In the genomic region with DNA sequence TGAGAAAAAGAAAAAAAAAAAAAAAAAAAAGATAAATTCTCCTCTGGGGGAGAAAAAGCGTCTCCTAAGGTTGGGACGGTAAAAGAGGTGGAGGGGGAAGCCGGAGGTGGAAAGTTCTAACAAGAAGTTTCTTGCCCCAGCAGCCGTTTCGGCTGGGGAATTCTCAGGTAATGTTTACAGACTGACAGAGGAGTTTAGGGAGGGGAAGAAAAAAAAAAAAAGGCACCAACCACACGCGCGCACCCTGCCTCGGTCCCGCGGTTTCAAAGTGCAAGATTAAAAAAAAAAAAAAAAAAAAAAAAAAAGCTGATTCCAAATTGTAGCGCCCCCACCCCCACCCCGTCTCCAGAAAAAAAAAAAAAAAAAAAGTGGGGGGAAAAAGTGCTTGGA, we compare ENCODE assay signal across 9 cellular contexts. TPM values are rescaled to one million over a fixed set of nuclear protein-coding genes. Genes with fewer than 3 reads are reported as not detected.
DNase-seq lines count a peak whose midpoint lies in the region; ATAC-seq and TF ChIP-seq lines count a peak whose summit lies in the region.
"Had no signal": no experiment of that assay in that cellular context is flagged by ENCODE, and none has a peak within 500 bp of the region (broad histone marks: within the 10 kb centered on the region; RNA-seq: fewer than 3 reads in every experiment).

No MANE protein-coding gene starts in this region.

- H3K4me1 ChIP-seq in esophagus muscularis mucosa: peaks cover 47 to 73% (median 70%) of the 10 kb centered on the region in 4 donors

- intact Hi-C loops in esophagus muscularis mucosa (cut with DNase I): loop anchor here (2.0 to 5.0 kb wide), 3 partner anchors 17 to 210 kb away; no protein-coding TSS in a partner anchor

- DNase-seq in HL-60 (ENCODE audit: low read depth in 1 of 2, low spot score in 1 of 2) (no peak), esophagus muscularis mucosa (ENCODE audit: extremely low spot score) (no peak), retinal pigment epithelial cell (ENCODE audit: low read depth) (no peak), GM03348 (ENCODE audit: low spot score) (no peak), cerebellar cortex (ENCODE audit: low spot score) (no peak)
- peak; percentile 54 for DNase-seq in activated CD4-positive, alpha-beta T cell treated with anti-CD3 and anti-CD28 coated beads, Interleukin-2, amount 50 U/mL, for 1 hour

- TF ChIP-seq CTCF in HL-60 (IDR thresholded peaks at IDR 0.05; ENCODE audit: insufficient read depth, low read length) (no peak), esophagus muscularis mucosa (IDR thresholded peaks at IDR 0.05) (no peak), retinal pigment epithelial cell (conservative IDR thresholded peaks at IDR 0.05; ENCODE audit: low read depth, low read length) (no peak)

- H3K4me3 ChIP-seq in HL-60 (replicated peaks; ENCODE audit: insufficient read depth, low read length): peak overlapping the region; percentile 51
- peak overlapping the region; percentile 71 to 97 (median 77) for H3K4me3 ChIP-seq in esophagus muscularis mucosa
- peak overlapping the region; percentile 85 for H3K4me3 ChIP-seq in retinal pigment epithelial cell (ENCODE audit: low read length)

- peaks cover 2 to 10% (median 8%) of the 10 kb centered on the region in 4 donors for H3K36me3 ChIP-seq in esophagus muscularis mucosa

- no peak for ATAC-seq in GM21825 (IDR thresholded peaks at IDR 0.05; ENCODE audit: unreplicated experiment)
- no peak for ATAC-seq in GM19455 (IDR thresholded peaks at IDR 0.05; ENCODE audit: unreplicated experiment)

- H3K9me3 ChIP-seq in esophagus muscularis mucosa: no peaks in the 10 kb centered on the region

- no peak for TF ChIP-seq POLR2A in esophagus muscularis mucosa (IDR thresholded peaks at IDR 0.05; ENCODE audit: low read depth)

- WGBS in esophagus muscularis mucosa: 0% methylated on average over 13 of the region's 13 CpGs

- H3K27ac ChIP-seq in HL-60 (replicated peaks) (no peak overlapping the region), esophagus muscularis mucosa (replicated peaks in 1 of 4) (peak overlapping the region; percentile 91 to 98 (median 95))

- TF ChIP-seq EP300 in esophagus muscularis mucosa (IDR thresholded peaks at IDR 0.05): no peak

- H3K27me3 ChIP-seq in HL-60 (ENCODE audit: insufficient read depth, poor library complexity, severe bottlenecking): peaks cover 28% of the 10 kb centered on the region
- H3K27me3 ChIP-seq in esophagus muscularis mucosa: no peaks in the 10 kb centered on the region

RNA-seq across cellular contexts. Expression of a gene that starts 0.5 kb away (rescaled TPM):
- total RNA-seq in esophagus muscularis mucosa: 100 to 1,000 TPM; 130 to 237 (median 200) TPM

RNA-seq across cellular contexts. Expression of a gene that starts 26.4 kb away (rescaled TPM):
- total RNA-seq in esophagus muscularis mucosa: not detected
- total RNA-seq: T-helper 1 cell treated with Interleukin-12 subunit alpha and Interleukin-12 subunit beta and Interleukin-4 antibody, amounts not matched to agents 30 ng/mL and 1 ng/mL, for 36 hours had no signal
